11 cellular contexts compared by ENCODE assay signal in the genomic region with DNA sequence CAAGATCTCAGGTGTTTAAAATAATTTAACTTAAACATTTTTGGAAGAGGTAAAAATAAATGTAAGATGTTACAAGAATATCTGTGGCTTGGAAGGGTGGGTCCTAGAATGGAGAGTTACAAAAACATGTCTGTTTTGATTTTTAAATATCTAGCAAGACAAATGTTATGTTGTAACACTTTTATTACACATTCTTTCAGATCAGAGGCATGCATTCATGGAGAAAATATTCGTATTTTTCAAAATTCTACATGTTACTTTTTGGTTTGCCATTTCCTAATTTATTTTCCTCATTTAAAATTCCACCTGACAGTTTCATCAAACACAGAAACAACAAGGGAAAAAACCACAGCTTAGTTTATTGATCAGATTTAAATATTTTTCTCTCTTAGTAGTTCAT. TPM values are rescaled to one million over a fixed set of nuclear protein-coding genes. Genes with fewer than 3 reads are reported as not detected.
DNase-seq lines count a peak whose midpoint lies in the region; ATAC-seq and TF ChIP-seq lines count a peak whose summit lies in the region.
"Had no signal": no experiment of that assay in that cellular context is flagged by ENCODE, and none has a peak within 500 bp of the region (broad histone marks: within the 10 kb centered on the region; RNA-seq: fewer than 3 reads in every experiment).

No MANE protein-coding gene starts in this region.

- H3K79me2 ChIP-seq in PC-3 (ENCODE audit: low read length), result peaks cover 11% of the 10 kb centered on the region; the same call in 1 of the 2 replicates

- H3K9me2 ChIP-seq in PC-3 (replicated peaks; ENCODE audit: low read length), result no peaks in the 10 kb centered on the region

- intact Hi-C loops in PC-3 (cut with micrococcal nuclease) (loop anchor here (1.0 kb wide), 1 partner anchor 16 kb away; no protein-coding TSS in a partner anchor), sciatic nerve (cut with DNase I) (loop anchor here (10.0 kb wide), 1 partner anchor 61 kb away; no protein-coding TSS in a partner anchor)

- TF ChIP-seq CTCF in AG04450 (IDR thresholded peaks at IDR 0.05; ENCODE audit: low read depth, low read length) (no peak), PC-3 (conservative IDR thresholded peaks at IDR 0.05; ENCODE audit: low read depth, low read length) (no peak), fibroblast of the aortic adventitia (IDR thresholded peaks at IDR 0.05; ENCODE audit: insufficient read depth, low read length) (no peak)

- BruUV-seq in PC-3 (replicated peaks; lab: Mats Ljungman, UMichigan), result no TSS peak

- H3K36me3 ChIP-seq in PC-3 (ENCODE audit: low read depth, low read length), result no peaks in the 10 kb centered on the region

- no peak for ATAC-seq in PC-3
- peak; percentile 29 for ATAC-seq in sciatic nerve
- no peak for ATAC-seq in HG03196 (IDR thresholded peaks at IDR 0.05; ENCODE audit: unreplicated experiment)
- no peak for ATAC-seq in HG03139 (IDR thresholded peaks at IDR 0.05; ENCODE audit: unreplicated experiment)

- H3K27ac ChIP-seq in AG04450 (ENCODE audit: low read depth, low read length) (peak overlapping the region; percentile 40), PC-3 (ENCODE audit: low read length) (peak overlapping the region; percentile 12; the same call in 1 of the 2 replicates)
- H3K27ac ChIP-seq: C4-2B had no signal

- H3K27me3 ChIP-seq in AG04450 (ENCODE audit: control insufficient read depth, insufficient read depth, low read length), result no peaks in the 10 kb centered on the region
- no peaks in the 10 kb centered on the region for H3K27me3 ChIP-seq in PC-3 (ENCODE audit: low read length)

- H3F3A ChIP-seq in PC-3 (ENCODE audit: low read length, unreplicated experiment), result no peaks in the 10 kb centered on the region

- H4K20me1 ChIP-seq in PC-3 (ENCODE audit: low read length), result no peaks in the 10 kb centered on the region

- H3K9ac ChIP-seq in PC-3 (ENCODE audit: low read length), result no peak overlapping the region

- POLR2A ChIA-PET in AG04450 (lab: Yijun Ruan, JAX), result interaction anchor here (0.9 to 1.6 kb wide), 4 partner anchors 10 to 63 kb away, joined by 3 to 7 read pairs (median 6); a partner anchor contains a TSS
- POLR2A ChIA-PET in PC-3 (lab: Charles Lee; ENCODE audit: unreplicated experiment), result no interaction called here

- no peak overlapping the region for H3K4me3 ChIP-seq in AG04450 (ENCODE audit: low read depth, low read length)
- no peak overlapping the region for H3K4me3 ChIP-seq in PC-3 (ENCODE audit: low read length)
- no peak overlapping the region for H3K4me3 ChIP-seq in fibroblast of the aortic adventitia (ENCODE audit: low read depth, low read length)

- H2AFZ ChIP-seq in PC-3 (ENCODE audit: low read length), result no peak overlapping the region

- H3K4me2 ChIP-seq in PC-3 (ENCODE audit: low read length), result no peak overlapping the region

- CTCF ChIA-PET in AG04450 (lab: Charles Lee) (interaction anchor here (0.6 to 3.0 kb wide), 18 partner anchors 8 to 339 kb away, joined by 3 to 27 read pairs (median 6); a partner anchor contains a TSS), PC-3 (lab: Charles Lee) (no interaction called here)

- H3K4me1 ChIP-seq in PC-3 (ENCODE audit: insufficient read depth, low read length), result no peaks in the 10 kb centered on the region; the same call in 1 of the 2 replicates

- no peak for DNase-seq in AG04450 (ENCODE audit: low read depth, low spot score)
- no peak for DNase-seq in PC-3
- DNase-seq in fibroblast of the aortic adventitia (ENCODE audit: low read depth), result peak; percentile 64
- no peak for DNase-seq in sciatic nerve (ENCODE audit: low spot score)
- DNase-seq in SW480 (ENCODE audit: low spot score), result no peak
- DNase-seq in NCI-H2107 (lab: John Stamatoyannopoulos, UW), result no peak
- DNase-seq: activated CD4-positive, CD25-positive, alpha-beta regulatory T cell; NCI-H1048 had no signal

- H3K9me3 ChIP-seq in AG04450 (ENCODE audit: control insufficient read depth, insufficient read depth, low read length), result no peaks in the 10 kb centered on the region
- no peaks in the 10 kb centered on the region for H3K9me3 ChIP-seq in PC-3 (ENCODE audit: low read length)

RNA-seq across cellular contexts. Expression of a gene that starts 10.0 kb away (rescaled TPM):
- 27.6 and 28.1 TPM in 2 replicates for polyA plus RNA-seq in AG04450 (2011; rRNA removed)
- polyA minus RNA-seq in AG04450 (2011; rRNA and poly(A)+ RNA removed), result 45.1 and 54.2 TPM in 2 replicates
- total RNA-seq in PC-3 (2014; rRNA removed), result 23.8 and 24.6 TPM in 2 replicates
- total RNA-seq in fibroblast of the aortic adventitia (ENCODE audit: low replicate concordance), result 28.4 and 76.1 TPM in 2 replicates
- 66.2 TPM for total RNA-seq in sciatic nerve

RNA-seq across cellular contexts. Expression of a gene that starts 39.3 kb away (rescaled TPM):
- polyA plus RNA-seq in AG04450 (2011; rRNA removed), result 6.5 and 7.2 TPM in 2 replicates
- polyA minus RNA-seq in AG04450 (2011; rRNA and poly(A)+ RNA removed), result 11.3 and 13.1 TPM in 2 replicates
- total RNA-seq in PC-3 (2014; rRNA removed) (7.5 and 10.3 TPM in 2 replicates), fibroblast of the aortic adventitia (ENCODE audit: low replicate concordance) (2.3 and 3.8 TPM in 2 replicates), sciatic nerve (7.6 TPM)

RNA-seq across cellular contexts. Expression of a gene that starts 39.5 kb away (rescaled TPM):
- polyA plus RNA-seq in AG04450 (2011; rRNA removed), result 16.5 and 19.2 TPM in 2 replicates
- polyA minus RNA-seq in AG04450 (2011; rRNA and poly(A)+ RNA removed), result 4.9 and 6.3 TPM in 2 replicates
- total RNA-seq in PC-3 (2014; rRNA removed) (2.5 and 2.8 TPM in 2 replicates), fibroblast of the aortic adventitia (ENCODE audit: low replicate concordance) (10.4 and 12.1 TPM in 2 replicates), sciatic nerve (17.4 TPM)
